1 cellular context compared by ENCODE assay signal in genomic region chr2:191013876-191014652, GRCh38.
TF ChIP-seq lines count a peak whose summit lies in the region.

Gene STAT1 (minus strand): TSS chr2:191014171. CDS start chr2:191010003, 4,168 bp downstream.

TF ChIP-seq in A549, 52 proteins besides CTCF, POLR2A, EP300 and RAD21 (continued from another document):
- TF ChIP-seq PBX3 (IDR thresholded peaks at IDR 0.05): no peak
- TF ChIP-seq TP53 (CRISPR knock-in tag; IDR thresholded peaks at IDR 0.05): no peak
- no peak for TF ChIP-seq BHLHE40 (IDR thresholded peaks at IDR 0.05; ENCODE audit: low read depth, low read length)
- peak; percentile 73 for TF ChIP-seq KDM5A (IDR thresholded peaks at IDR 0.05)
- no peak for TF ChIP-seq MAFK (IDR thresholded peaks at IDR 0.05; ENCODE audit: partially characterized antibody)
- no peak for TF ChIP-seq RCOR1 (IDR thresholded peaks at IDR 0.05; ENCODE audit: low read depth, low read length)
- TF ChIP-seq ZFP36 (IDR thresholded peaks at IDR 0.05; ENCODE audit: borderline replicate concordance, partially characterized antibody): no peak
- TF ChIP-seq SMC3 (IDR thresholded peaks at IDR 0.05): peak; percentile 34; the same call in 1 of the 3 replicates
- no peak for TF ChIP-seq KDM1A (IDR thresholded peaks at IDR 0.05; ENCODE audit: low read depth)
- TF ChIP-seq, protein P1, sequence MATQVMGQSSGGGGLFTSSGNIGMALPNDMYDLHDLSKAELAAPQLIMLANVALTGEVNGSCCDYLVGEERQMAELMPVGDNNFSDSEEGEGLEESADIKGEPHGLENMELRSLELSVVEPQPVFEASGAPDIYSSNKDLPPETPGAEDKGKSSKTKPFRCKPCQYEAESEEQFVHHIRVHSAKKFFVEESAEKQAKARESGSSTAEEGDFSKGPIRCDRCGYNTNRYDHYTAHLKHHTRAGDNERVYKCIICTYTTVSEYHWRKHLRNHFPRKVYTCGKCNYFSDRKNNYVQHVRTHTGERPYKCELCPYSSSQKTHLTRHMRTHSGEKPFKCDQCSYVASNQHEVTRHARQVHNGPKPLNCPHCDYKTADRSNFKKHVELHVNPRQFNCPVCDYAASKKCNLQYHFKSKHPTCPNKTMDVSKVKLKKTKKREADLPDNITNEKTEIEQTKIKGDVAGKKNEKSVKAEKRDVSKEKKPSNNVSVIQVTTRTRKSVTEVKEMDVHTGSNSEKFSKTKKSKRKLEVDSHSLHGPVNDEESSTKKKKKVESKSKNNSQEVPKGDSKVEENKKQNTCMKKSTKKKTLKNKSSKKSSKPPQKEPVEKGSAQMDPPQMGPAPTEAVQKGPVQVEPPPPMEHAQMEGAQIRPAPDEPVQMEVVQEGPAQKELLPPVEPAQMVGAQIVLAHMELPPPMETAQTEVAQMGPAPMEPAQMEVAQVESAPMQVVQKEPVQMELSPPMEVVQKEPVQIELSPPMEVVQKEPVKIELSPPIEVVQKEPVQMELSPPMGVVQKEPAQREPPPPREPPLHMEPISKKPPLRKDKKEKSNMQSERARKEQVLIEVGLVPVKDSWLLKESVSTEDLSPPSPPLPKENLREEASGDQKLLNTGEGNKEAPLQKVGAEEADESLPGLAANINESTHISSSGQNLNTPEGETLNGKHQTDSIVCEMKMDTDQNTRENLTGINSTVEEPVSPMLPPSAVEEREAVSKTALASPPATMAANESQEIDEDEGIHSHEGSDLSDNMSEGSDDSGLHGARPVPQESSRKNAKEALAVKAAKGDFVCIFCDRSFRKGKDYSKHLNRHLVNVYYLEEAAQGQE (IDR thresholded peaks at IDR 0.05): no peak
- no peak for TF ChIP-seq FOSL2 (IDR thresholded peaks at IDR 0.05)
- no peak; the same call in none of the 2 replicates for TF ChIP-seq FOSL2 (CRISPR knock-in tag; IDR thresholded peaks at IDR 0.05)
- no peak for TF ChIP-seq ELK1 (IDR thresholded peaks at IDR 0.05; ENCODE audit: low read depth, low read length)
- 0 out of 2 replicates have a peak, but pooled peaks have one; percentile 42 for TF ChIP-seq RFX5 (IDR thresholded peaks at IDR 0.05)
- TF ChIP-seq CHD2 (IDR thresholded peaks at IDR 0.05; ENCODE audit: low read length, partially characterized antibody): no peak
- TF ChIP-seq MYC (IDR thresholded peaks at IDR 0.05; ENCODE audit: borderline replicate concordance, low read length): peak; percentile 59; the same call in 1 of the 2 replicates
- 0 out of 2 replicates have a peak, but pooled peaks have one; percentile 18 for TF ChIP-seq NFE2L2 (conservative IDR thresholded peaks at IDR 0.05; ENCODE audit: low read length)
- no peak for TF ChIP-seq CBX8 (IDR thresholded peaks at IDR 0.05)
- TF ChIP-seq MAX (IDR thresholded peaks at IDR 0.05): peak; percentile 95
- TF ChIP-seq HDAC2 (IDR thresholded peaks at IDR 0.05): no peak
- no peak for TF ChIP-seq HEYL (CRISPR knock-in tag; IDR thresholded peaks at IDR 0.05)
- no peak for TF ChIP-seq ZC3H11A (IDR thresholded peaks at IDR 0.05)
- peak; percentile 43; the same call in 1 of the 2 replicates for TF ChIP-seq PHF8 (IDR thresholded peaks at IDR 0.05; ENCODE audit: borderline replicate concordance, low read depth)
- no peak for TF ChIP-seq EHMT2 (IDR thresholded peaks at IDR 0.05; ENCODE audit: low read depth)
- peak; percentile 53; the same call in 1 of the 2 replicates for TF ChIP-seq GATA3 (IDR thresholded peaks at IDR 0.05; ENCODE audit: borderline replicate concordance)
